6 cellular contexts compared by ENCODE assay signal in the genomic region with DNA sequence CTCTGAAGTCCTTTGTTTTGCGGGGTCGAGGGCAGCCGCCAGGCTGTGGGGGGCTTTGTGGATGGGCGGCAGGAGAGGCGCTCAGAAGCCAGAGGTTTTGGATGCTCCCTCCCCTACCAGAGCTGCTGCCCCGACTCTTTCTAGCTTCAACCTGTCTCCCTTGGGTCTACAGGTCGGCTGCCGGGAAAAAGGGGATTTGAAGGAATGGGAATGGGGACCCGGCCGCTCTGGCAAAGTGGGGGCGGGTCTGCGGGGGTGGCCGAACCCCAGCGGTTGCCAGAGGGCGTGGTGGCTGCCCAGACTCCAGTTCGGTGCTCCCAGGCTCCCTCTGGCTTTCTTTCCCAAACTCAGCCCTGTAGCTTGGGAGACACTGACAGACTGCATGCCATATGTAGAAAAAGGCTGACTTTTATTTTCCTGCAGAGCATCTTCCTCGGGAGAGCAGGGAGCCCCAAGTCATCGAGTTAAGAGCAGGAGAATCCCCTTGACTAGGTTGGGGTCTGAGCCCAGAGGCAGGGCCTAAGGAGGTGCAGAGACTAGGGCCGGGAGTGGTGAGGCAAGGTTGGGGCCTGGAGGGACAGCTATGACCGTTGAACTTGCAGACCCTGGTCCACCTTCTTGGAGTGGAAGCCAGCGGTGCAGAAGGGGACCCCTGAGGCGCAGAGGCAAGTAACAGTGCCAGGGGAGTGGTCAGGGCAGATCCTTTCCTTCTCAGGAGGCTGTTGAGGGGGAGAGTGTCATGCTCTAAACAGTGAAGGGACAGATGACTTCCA. TPM values are rescaled to one million over a fixed set of nuclear protein-coding genes. Genes with fewer than 3 reads are reported as not detected.
DNase-seq lines count a peak whose midpoint lies in the region; ATAC-seq, FAIRE-seq and TF ChIP-seq lines count a peak whose summit lies in the region.

No MANE protein-coding gene starts in this region.

- peaks cover 55% of the 10 kb centered on the region for H3K4me1 ChIP-seq in A549
- H3K4me1 ChIP-seq in esophagus (ENCODE audit: control insufficient read depth in 2 of 2, insufficient read depth in 2 of 2, low read length in 1 of 2), result peaks cover 2 to 14% of the 10 kb centered on the region in 2 donors

- no peak for TF ChIP-seq RAD21 in A549 (conservative IDR thresholded peaks at IDR 0.05 in 1 of 2, IDR thresholded peaks at IDR 0.05 in 1 of 2)

- TF ChIP-seq POLR2A in A549 (IDR thresholded peaks at IDR 0.05; ENCODE audit: low read length), result no peak

- ATAC-seq in A549 (peak; percentile 12 to 26; a peak in 3 of 6 replicates), HG02588 (IDR thresholded peaks at IDR 0.05; ENCODE audit: unreplicated experiment) (no peak)

- peak overlapping the region; percentile 84 for H3K4me3 ChIP-seq in A549
- peak overlapping the region; percentile 98 for H3K4me3 ChIP-seq in MG63
- H3K4me3 ChIP-seq in esophagus (ENCODE audit: low read depth in 1 of 2, low read length in 2 of 2), result peak overlapping the region; percentile 77 to 79

- POLR2A ChIA-PET in A549 (lab: Yijun Ruan, JAX), result interaction anchor here (0.6 to 2.2 kb wide), 7 partner anchors 16 to 427 kb away, joined by 3 to 12 read pairs (median 3); a partner anchor contains a TSS

- TF ChIP-seq EP300 in A549 (IDR thresholded peaks at IDR 0.05), result no peak

- H3K27ac ChIP-seq in A549 (peak overlapping the region; percentile 83 to 99), esophagus (ENCODE audit: low read depth in 2 of 2, low read length in 1 of 2) (peak overlapping the region; percentile 99)

- CTCF ChIA-PET in A549 (lab: Yijun Ruan, JAX), result interaction anchor here (0.6 to 6.9 kb wide), 10 partner anchors 10 to 198 kb away, joined by 3 to 84 read pairs (median 5); a partner anchor contains a TSS

- no peaks in the 10 kb centered on the region for H3K9me3 ChIP-seq in A549
- no peaks in the 10 kb centered on the region for H3K9me3 ChIP-seq in MG63
- no peaks in the 10 kb centered on the region for H3K9me3 ChIP-seq in esophagus (ENCODE audit: control insufficient read depth in 2 of 2, insufficient read depth in 1 of 2, low read depth in 1 of 2, low read length in 1 of 2)

- WGBS in A549 (ENCODE audit: missing lambda C conversion rate), result 15% methylated on average over 19 of the region's 22 CpGs
- 9 to 11% methylated on average over 22 of the region's 22 CpGs for WGBS in esophagus, 2 donors

- peak; percentile 10; the same call in 1 of the 3 replicates for TF ChIP-seq CTCF in A549 (IDR thresholded peaks at IDR 0.05)

- no peaks in the 10 kb centered on the region for H3K27me3 ChIP-seq in MG63
- H3K27me3 ChIP-seq in esophagus (ENCODE audit: control insufficient read depth in 1 of 2, insufficient read depth in 2 of 2, low read length in 2 of 2), result no peaks in the 10 kb centered on the region

- DNase-seq in A549 (ENCODE audit: low read depth in 1 of 2, low spot score in 1 of 2), result no peak
- DNase-seq in MG63, result peak; percentile 71
- peak; percentile 33 for DNase-seq in stimulated activated CD8-positive, alpha-beta memory T cell treated with anti-CD3 and anti-CD28 coated beads, Interleukin-4, amount 100 ng/mL, for 48 hours
- no peak for DNase-seq in cortex of kidney (lab: John Stamatoyannopoulos, UW)

- H3K4me2 ChIP-seq in A549, result peak overlapping the region; percentile 79

- H3K36me3 ChIP-seq in MG63 (peaks cover 16% of the 10 kb centered on the region), esophagus (ENCODE audit: control insufficient read depth in 2 of 2, insufficient read depth in 2 of 2, low read length in 1 of 2) (no peaks in the 10 kb centered on the region)

- no peak for FAIRE-seq in A549 (lab: Jason Lieb, UNC)

TF ChIP-seq in A549, 52 proteins besides CTCF, POLR2A, EP300 and RAD21 (continues in another document):
- TF ChIP-seq CBX8 (IDR thresholded peaks at IDR 0.05) (no peak), ZC3H11A (IDR thresholded peaks at IDR 0.05) (no peak), JUNB (IDR thresholded peaks at IDR 0.05) (no peak), TP53 (CRISPR knock-in tag; IDR thresholded peaks at IDR 0.05) (no peak), NPAS2 (CRISPR knock-in tag; IDR thresholded peaks at IDR 0.05; ENCODE audit: borderline replicate concordance) (no peak), ZNF302 (CRISPR knock-in tag; IDR thresholded peaks at IDR 0.05) (no peak), ZFP36 (IDR thresholded peaks at IDR 0.05; ENCODE audit: borderline replicate concordance, partially characterized antibody) (no peak)
- TF ChIP-seq, protein P1, sequence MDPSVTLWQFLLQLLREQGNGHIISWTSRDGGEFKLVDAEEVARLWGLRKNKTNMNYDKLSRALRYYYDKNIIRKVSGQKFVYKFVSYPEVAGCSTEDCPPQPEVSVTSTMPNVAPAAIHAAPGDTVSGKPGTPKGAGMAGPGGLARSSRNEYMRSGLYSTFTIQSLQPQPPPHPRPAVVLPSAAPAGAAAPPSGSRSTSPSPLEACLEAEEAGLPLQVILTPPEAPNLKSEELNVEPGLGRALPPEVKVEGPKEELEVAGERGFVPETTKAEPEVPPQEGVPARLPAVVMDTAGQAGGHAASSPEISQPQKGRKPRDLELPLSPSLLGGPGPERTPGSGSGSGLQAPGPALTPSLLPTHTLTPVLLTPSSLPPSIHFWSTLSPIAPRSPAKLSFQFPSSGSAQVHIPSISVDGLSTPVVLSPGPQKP (IDR thresholded peaks at IDR 0.05; ENCODE audit: low read depth, low read length), result no peak
- TF ChIP-seq, protein P2, sequence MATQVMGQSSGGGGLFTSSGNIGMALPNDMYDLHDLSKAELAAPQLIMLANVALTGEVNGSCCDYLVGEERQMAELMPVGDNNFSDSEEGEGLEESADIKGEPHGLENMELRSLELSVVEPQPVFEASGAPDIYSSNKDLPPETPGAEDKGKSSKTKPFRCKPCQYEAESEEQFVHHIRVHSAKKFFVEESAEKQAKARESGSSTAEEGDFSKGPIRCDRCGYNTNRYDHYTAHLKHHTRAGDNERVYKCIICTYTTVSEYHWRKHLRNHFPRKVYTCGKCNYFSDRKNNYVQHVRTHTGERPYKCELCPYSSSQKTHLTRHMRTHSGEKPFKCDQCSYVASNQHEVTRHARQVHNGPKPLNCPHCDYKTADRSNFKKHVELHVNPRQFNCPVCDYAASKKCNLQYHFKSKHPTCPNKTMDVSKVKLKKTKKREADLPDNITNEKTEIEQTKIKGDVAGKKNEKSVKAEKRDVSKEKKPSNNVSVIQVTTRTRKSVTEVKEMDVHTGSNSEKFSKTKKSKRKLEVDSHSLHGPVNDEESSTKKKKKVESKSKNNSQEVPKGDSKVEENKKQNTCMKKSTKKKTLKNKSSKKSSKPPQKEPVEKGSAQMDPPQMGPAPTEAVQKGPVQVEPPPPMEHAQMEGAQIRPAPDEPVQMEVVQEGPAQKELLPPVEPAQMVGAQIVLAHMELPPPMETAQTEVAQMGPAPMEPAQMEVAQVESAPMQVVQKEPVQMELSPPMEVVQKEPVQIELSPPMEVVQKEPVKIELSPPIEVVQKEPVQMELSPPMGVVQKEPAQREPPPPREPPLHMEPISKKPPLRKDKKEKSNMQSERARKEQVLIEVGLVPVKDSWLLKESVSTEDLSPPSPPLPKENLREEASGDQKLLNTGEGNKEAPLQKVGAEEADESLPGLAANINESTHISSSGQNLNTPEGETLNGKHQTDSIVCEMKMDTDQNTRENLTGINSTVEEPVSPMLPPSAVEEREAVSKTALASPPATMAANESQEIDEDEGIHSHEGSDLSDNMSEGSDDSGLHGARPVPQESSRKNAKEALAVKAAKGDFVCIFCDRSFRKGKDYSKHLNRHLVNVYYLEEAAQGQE (IDR thresholded peaks at IDR 0.05), result no peak

RNA-seq across cellular contexts. Expression of a gene that starts 1.4 kb away (rescaled TPM):
- 20.6 and 25.4 TPM in 2 replicates for polyA plus RNA-seq in A549 (2011; rRNA removed)
- 16.7 and 21.3 TPM in 2 replicates for polyA plus RNA-seq in A549 (2012; cell fraction: cytosol; rRNA removed)
- polyA plus RNA-seq in A549 (2012; cell fraction: nucleus; rRNA removed), result 20.2 and 24.1 TPM in 2 replicates
- polyA plus RNA-seq in A549 (2017; fragmentation: RNase III; extraction: RNeasy Plus Mini Kit Qiagen cat#74134 plus additional on column Dnase treatment), result 16.2 to 17.7 TPM (median 17.1 TPM) in 3 replicates
- polyA minus RNA-seq in A549 (2011; rRNA and poly(A)+ RNA removed), result 19.1 and 22.1 TPM in 2 replicates
- total RNA-seq in MG63 (2014; rRNA removed; shearing (Covaris generic); ENCODE audit: low replicate concordance), result 31.1 and 32.0 TPM in 2 replicates
- 10 to 100 TPM; 22.1 to 22.4 TPM for polyA plus RNA-seq in esophagus

RNA-seq across cellular contexts. Expression of a gene that starts 2.9 kb away (rescaled TPM):
- polyA plus RNA-seq in A549 (2011; rRNA removed), result 11.3 and 12.4 TPM in 2 replicates
- 21.7 and 24.8 TPM in 2 replicates for polyA plus RNA-seq in A549 (2012; cell fraction: cytosol; rRNA removed)
- polyA plus RNA-seq in A549 (2012; cell fraction: nucleus; rRNA removed), result 22.2 and 23.8 TPM in 2 replicates
- 13.0 to 14.5 TPM (median 13.0 TPM) in 3 replicates for polyA plus RNA-seq in A549 (2017; fragmentation: RNase III; extraction: RNeasy Plus Mini Kit Qiagen cat#74134 plus additional on column Dnase treatment)
- 11.7 and 12.7 TPM in 2 replicates for polyA minus RNA-seq in A549 (2011; rRNA and poly(A)+ RNA removed)
- 0.25 and 3.4 TPM in 2 replicates for total RNA-seq in MG63 (2014; rRNA removed; shearing (Covaris generic); ENCODE audit: low replicate concordance)
- 10 to 100 TPM; 14.2 to 15.4 TPM for polyA plus RNA-seq in esophagus

RNA-seq across cellular contexts. Expression of a gene that starts 15.0 kb away (rescaled TPM):
- polyA plus RNA-seq in A549 (2011; rRNA removed) (31.3 and 31.6 TPM in 2 replicates), A549 (2017; fragmentation: RNase III; extraction: RNeasy Plus Mini Kit Qiagen cat#74134 plus additional on column Dnase treatment) (27.7 to 31.6 TPM (median 30.3 TPM) in 3 replicates), esophagus (10 to 100 TPM; 19.8 to 27.5 TPM)
- polyA plus RNA-seq in A549 (2012; cell fraction: cytosol; rRNA removed), result 37.0 and 37.5 TPM in 2 replicates
- 79.7 and 94.4 TPM in 2 replicates for polyA plus RNA-seq in A549 (2012; cell fraction: nucleus; rRNA removed)
- polyA minus RNA-seq in A549 (2011; rRNA and poly(A)+ RNA removed), result 39.6 and 40.0 TPM in 2 replicates
- 16.6 and 24.2 TPM in 2 replicates for total RNA-seq in MG63 (2014; rRNA removed; shearing (Covaris generic); ENCODE audit: low replicate concordance)

RNA-seq across cellular contexts. Expression of a gene that starts 29.2 kb away (rescaled TPM):
- polyA plus RNA-seq in A549 (2011; rRNA removed) (8.2 and 13.3 TPM in 2 replicates), A549 (2017; fragmentation: RNase III; extraction: RNeasy Plus Mini Kit Qiagen cat#74134 plus additional on column Dnase treatment) (14.9 to 21.4 TPM (median 16.5 TPM) in 3 replicates), esophagus (1 to 10 TPM; 5.9 to 8.1 TPM)
- 8.4 and 10.3 TPM in 2 replicates for polyA plus RNA-seq in A549 (2012; cell fraction: cytosol; rRNA removed)
- polyA plus RNA-seq in A549 (2012; cell fraction: nucleus; rRNA removed), result 29.8 and 46.1 TPM in 2 replicates
- polyA minus RNA-seq in A549 (2011; rRNA and poly(A)+ RNA removed), result 18.4 and 19.4 TPM in 2 replicates
- 5.4 and 10.8 TPM in 2 replicates for total RNA-seq in MG63 (2014; rRNA removed; shearing (Covaris generic); ENCODE audit: low replicate concordance)

RNA-seq across cellular contexts. Expression of a gene that starts 32.3 kb away (rescaled TPM):
- polyA plus RNA-seq in A549 (2011; rRNA removed) (691 and 782 TPM in 2 replicates), A549 (2017; fragmentation: RNase III; extraction: RNeasy Plus Mini Kit Qiagen cat#74134 plus additional on column Dnase treatment) (1,022 to 1,121 TPM (median 1,044 TPM) in 3 replicates), esophagus (100 to 1,000 TPM; 142 to 313 TPM)
- polyA plus RNA-seq in A549 (2012; cell fraction: cytosol; rRNA removed), result 1,345 and 1,480 TPM in 2 replicates
- polyA plus RNA-seq in A549 (2012; cell fraction: nucleus; rRNA removed), result 1,395 and 1,872 TPM in 2 replicates
- polyA minus RNA-seq in A549 (2011; rRNA and poly(A)+ RNA removed), result 802 and 983 TPM in 2 replicates
- 241 and 386 TPM in 2 replicates for total RNA-seq in MG63 (2014; rRNA removed; shearing (Covaris generic); ENCODE audit: low replicate concordance)

Comparison
In these comparisons a context has a peak if more than half of its experiments do, and no peak if none do; other contexts are left out.
1. DNase-seq: peak in MG63 (single experiment) and stimulated activated CD8-positive, alpha-beta memory T cell treated with anti-CD3 and anti-CD28 coated beads, Interleukin-4, amount 100 ng/mL, for 48 hours (single experiment); none in A549 (0 of 2) and cortex of kidney (single experiment).
2. Peak in every context shown above with its lines, with median percentiles within 50 percentile points of each other: H3K4me3 ChIP-seq.